Comparison of ENCODE assay signal across 22 cellular contexts in the genomic region with DNA sequence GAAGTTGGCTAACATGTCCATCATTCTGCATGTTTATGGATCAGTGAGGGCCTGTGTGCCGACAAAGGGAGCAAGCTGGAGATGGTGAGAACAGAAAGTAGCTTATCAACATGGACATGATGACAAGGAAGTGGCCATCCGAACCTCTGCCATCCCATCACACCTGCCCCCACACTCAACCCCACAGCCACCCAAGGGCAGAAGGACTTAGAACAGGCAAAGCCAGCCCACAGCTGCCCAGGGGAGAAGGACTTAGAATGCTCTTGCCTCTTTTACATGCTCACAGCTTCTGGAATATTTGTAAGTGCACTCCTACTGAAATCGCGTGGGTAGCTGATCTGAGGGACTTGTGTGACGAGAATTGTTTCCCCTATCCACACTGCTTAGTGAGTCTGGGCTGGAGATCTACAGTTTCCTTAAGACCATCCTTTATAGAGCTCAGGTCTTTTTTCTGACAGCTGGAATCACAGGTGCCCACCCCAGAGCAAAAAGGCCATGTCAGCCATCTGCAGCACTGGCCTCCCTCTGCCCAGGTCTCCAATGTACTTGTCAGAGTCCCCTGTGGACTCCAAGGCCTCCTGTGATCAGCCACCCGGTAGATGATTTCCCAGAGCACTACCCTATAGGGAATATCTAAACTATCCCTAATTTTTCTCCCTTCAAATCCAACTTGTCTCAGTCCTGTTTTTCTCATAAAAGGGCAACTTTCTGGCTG.
DNase-seq lines count a peak whose midpoint lies in the region; ATAC-seq, FAIRE-seq and TF ChIP-seq lines count a peak whose summit lies in the region.
"Had no signal": no experiment of that assay in that cellular context is flagged by ENCODE, and none has a peak within 500 bp of the region (broad histone marks: within the 10 kb centered on the region; RNA-seq: fewer than 3 reads in every experiment).

No MANE protein-coding gene starts in this region.

- peaks cover 21% of the 10 kb centered on the region for H3K4me1 Mint-ChIP-seq in activated CD4-positive, alpha-beta memory T cell treated with anti-CD3 and anti-CD28 coated beads for 36 hours (ENCODE audit: low read depth)

- no peak for ATAC-seq in lower lobe of right lung

- no peaks in the 10 kb centered on the region for H3K9me3 ChIP-seq in lower lobe of right lung
- no peaks in the 10 kb centered on the region for H3K9me3 ChIP-seq in thyroid gland

- 82 to 86% methylated on average over 6 of the region's 6 CpGs for WGBS in thyroid gland, 2 donors

- CTCF ChIA-PET in activated CD4-positive, alpha-beta memory T cell treated with anti-CD3 and anti-CD28 coated beads for 36 hours (lab: Charles Lee), result no interaction called here

- no peak overlapping the region for H3K4me3 Mint-ChIP-seq in activated CD4-positive, alpha-beta memory T cell treated with anti-CD3 and anti-CD28 coated beads for 36 hours
- H3K4me3 Mint-ChIP-seq: type B pancreatic cell had no signal

- H3K27me3 ChIP-seq in bronchial epithelial cell (ENCODE audit: control insufficient read depth, insufficient read depth, low read length) (no peaks in the 10 kb centered on the region), lower lobe of right lung (ENCODE audit: low read depth) (no peaks in the 10 kb centered on the region), thyroid gland (no peaks in the 10 kb centered on the region)
- H3K27me3 ChIP-seq: dorsolateral prefrontal cortex had no signal

- H3K27me3 Mint-ChIP-seq in activated CD4-positive, alpha-beta memory T cell treated with anti-CD3 and anti-CD28 coated beads for 36 hours, result no peaks in the 10 kb centered on the region
- H3K27me3 Mint-ChIP-seq: type B pancreatic cell had no signal

- peaks cover 6% of the 10 kb centered on the region for H3K36me3 ChIP-seq in bronchial epithelial cell (ENCODE audit: control insufficient read depth, insufficient read depth, low read length)
- H3K36me3 ChIP-seq in lower lobe of right lung, result peaks cover 4% of the 10 kb centered on the region
- H3K36me3 ChIP-seq in thyroid gland, result no peaks in the 10 kb centered on the region

- H3K27ac ChIP-seq in lower lobe of right lung, result no peak overlapping the region
- H3K27ac ChIP-seq in thyroid gland, result peak overlapping the region; percentile 17 to 87 (median 86)
- H3K27ac ChIP-seq: epithelial cell of prostate had no signal

- intact Hi-C loops in lower lobe of right lung (cut with DNase I), result no loop called here
- intact Hi-C loops in thyroid gland (cut with DNase I), result no loop called here
- intact Hi-C loops in activated CD4-positive, alpha-beta memory T cell treated with anti-CD3 and anti-CD28 coated beads for 36 hours (cut with micrococcal nuclease), result no loop called here

- no peaks in the 10 kb centered on the region for H3K9me3 Mint-ChIP-seq in activated CD4-positive, alpha-beta memory T cell treated with anti-CD3 and anti-CD28 coated beads for 36 hours
- H3K9me3 Mint-ChIP-seq: type B pancreatic cell had no signal

- H3K27ac Mint-ChIP-seq in activated CD4-positive, alpha-beta memory T cell treated with anti-CD3 and anti-CD28 coated beads for 36 hours, result no peak overlapping the region
- H3K27ac Mint-ChIP-seq: type B pancreatic cell had no signal

- H3K4me3 ChIP-seq in bronchial epithelial cell (ENCODE audit: low read depth, low read length) (no peak overlapping the region), lower lobe of right lung (no peak overlapping the region), thyroid gland (replicated peaks in 1 of 3) (no peak overlapping the region)
- H3K4me3 ChIP-seq: dorsolateral prefrontal cortex had no signal

- POLR2A ChIA-PET in activated CD4-positive, alpha-beta memory T cell treated with anti-CD3 and anti-CD28 coated beads for 36 hours (lab: Charles Lee), result no interaction called here

- TF ChIP-seq POLR2A in thyroid gland (IDR thresholded peaks at IDR 0.05), result no peak

- DNase-seq in activated effector memory CD4-positive, alpha-beta T cell treated with anti-CD3 and anti-CD28 coated beads, Interleukin-2, amount 50 U/mL, for 16 hours, result peak; percentile 25
- DNase-seq in activated effector memory CD4-positive, alpha-beta T cell treated with Interleukin-2 at 50 U/mL for 16 hours, result no peak
- no peak for DNase-seq in bronchial epithelial cell (ENCODE audit: low read depth)
- peak; percentile 27 for DNase-seq in lower lobe of right lung
- DNase-seq in thyroid gland, result peak in 1 of 2 donors; percentile 24
- no peak for DNase-seq in activated CD4-positive, alpha-beta memory T cell treated with anti-CD3 and anti-CD28 coated beads for 36 hours
- DNase-seq in NCI-H2227 (lab: John Stamatoyannopoulos, UW; ENCODE audit: unreplicated experiment), result no peak
- no peak for DNase-seq in stimulated activated CD4-positive, alpha-beta T cell treated with anti-CD3 and anti-CD28 coated beads, Interleukin-4, amount 100 ng/mL, for 24 hours
- DNase-seq: ACHN; activated gamma-delta T cell treated with Interleukin-2 at 50 U/mL for 16 hours; amygdala; C1 segment of cervical spinal cord; Calu3; central memory CD4-positive, alpha-beta T cell; NCI-H1694 treated with DMSO at 0.1 percent for 48 hours; OCI-M1; SHP77 treated with DMSO at 0.1 percent for 48 hours; stimulated activated naive CD4-positive, alpha-beta T cell had no signal

- no peaks in the 10 kb centered on the region for H3K36me3 Mint-ChIP-seq in activated CD4-positive, alpha-beta memory T cell treated with anti-CD3 and anti-CD28 coated beads for 36 hours

- FAIRE-seq in bronchial epithelial cell (lab: Jason Lieb, UNC), result peak; percentile 82
- FAIRE-seq: H1 had no signal

- H3K4me1 ChIP-seq in lower lobe of right lung (peaks cover under 1% of the 10 kb centered on the region), thyroid gland (peaks cover 43 to 60% of the 10 kb centered on the region in 2 donors)

- no peak for TF ChIP-seq CTCF in bronchial epithelial cell (IDR thresholded peaks at IDR 0.05; ENCODE audit: insufficient read depth, low read length, severe bottlenecking)
- TF ChIP-seq CTCF in lower lobe of right lung (IDR thresholded peaks at IDR 0.05), result no peak
- TF ChIP-seq CTCF in thyroid gland (IDR thresholded peaks at IDR 0.05), result no peak

Comparison
In these comparisons a context has a peak if more than half of its experiments do, and no peak if none do; other contexts are left out.
1. DNase-seq: peak in activated effector memory CD4-positive, alpha-beta T cell treated with anti-CD3 and anti-CD28 coated beads, Interleukin-2, amount 50 U/mL, for 16 hours (single experiment) and lower lobe of right lung (single experiment); none in activated effector memory CD4-positive, alpha-beta T cell treated with Interleukin-2 at 50 U/mL for 16 hours (single experiment), bronchial epithelial cell (single experiment), activated CD4-positive, alpha-beta memory T cell treated with anti-CD3 and anti-CD28 coated beads for 36 hours (single experiment), NCI-H2227 (single experiment) and stimulated activated CD4-positive, alpha-beta T cell treated with anti-CD3 and anti-CD28 coated beads, Interleukin-4, amount 100 ng/mL, for 24 hours (single experiment).